1 cellular context compared by ENCODE assay signal in genomic region chr20:19780261-19780660, GRCh38.
TF ChIP-seq lines count a peak whose summit lies in the region.

No MANE protein-coding gene starts in this region.

TF ChIP-seq in GM12878, 131 proteins besides CTCF, POLR2A, EP300 and RAD21:
- TF ChIP-seq, protein P1, sequence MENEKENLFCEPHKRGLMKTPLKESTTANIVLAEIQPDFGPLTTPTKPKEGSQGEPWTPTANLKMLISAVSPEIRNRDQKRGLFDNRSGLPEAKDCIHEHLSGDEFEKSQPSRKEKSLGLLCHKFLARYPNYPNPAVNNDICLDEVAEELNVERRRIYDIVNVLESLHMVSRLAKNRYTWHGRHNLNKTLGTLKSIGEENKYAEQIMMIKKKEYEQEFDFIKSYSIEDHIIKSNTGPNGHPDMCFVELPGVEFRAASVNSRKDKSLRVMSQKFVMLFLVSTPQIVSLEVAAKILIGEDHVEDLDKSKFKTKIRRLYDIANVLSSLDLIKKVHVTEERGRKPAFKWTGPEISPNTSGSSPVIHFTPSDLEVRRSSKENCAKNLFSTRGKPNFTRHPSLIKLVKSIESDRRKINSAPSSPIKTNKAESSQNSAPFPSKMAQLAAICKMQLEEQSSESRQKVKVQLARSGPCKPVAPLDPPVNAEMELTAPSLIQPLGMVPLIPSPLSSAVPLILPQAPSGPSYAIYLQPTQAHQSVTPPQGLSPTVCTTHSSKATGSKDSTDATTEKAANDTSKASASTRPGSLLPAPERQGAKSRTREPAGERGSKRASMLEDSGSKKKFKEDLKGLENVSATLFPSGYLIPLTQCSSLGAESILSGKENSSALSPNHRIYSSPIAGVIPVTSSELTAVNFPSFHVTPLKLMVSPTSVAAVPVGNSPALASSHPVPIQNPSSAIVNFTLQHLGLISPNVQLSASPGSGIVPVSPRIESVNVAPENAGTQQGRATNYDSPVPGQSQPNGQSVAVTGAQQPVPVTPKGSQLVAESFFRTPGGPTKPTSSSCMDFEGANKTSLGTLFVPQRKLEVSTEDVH (IDR thresholded peaks at IDR 0.05; ENCODE audit: low read depth, partially characterized antibody), result no peak
- TF ChIP-seq, protein P2, sequence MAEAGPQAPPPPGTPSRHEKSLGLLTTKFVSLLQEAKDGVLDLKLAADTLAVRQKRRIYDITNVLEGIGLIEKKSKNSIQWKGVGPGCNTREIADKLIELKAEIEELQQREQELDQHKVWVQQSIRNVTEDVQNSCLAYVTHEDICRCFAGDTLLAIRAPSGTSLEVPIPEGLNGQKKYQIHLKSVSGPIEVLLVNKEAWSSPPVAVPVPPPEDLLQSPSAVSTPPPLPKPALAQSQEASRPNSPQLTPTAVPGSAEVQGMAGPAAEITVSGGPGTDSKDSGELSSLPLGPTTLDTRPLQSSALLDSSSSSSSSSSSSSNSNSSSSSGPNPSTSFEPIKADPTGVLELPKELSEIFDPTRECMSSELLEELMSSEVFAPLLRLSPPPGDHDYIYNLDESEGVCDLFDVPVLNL (IDR thresholded peaks at IDR 0.05; ENCODE audit: low read depth, low read length), result no peak
- TF ChIP-seq, protein P3, sequence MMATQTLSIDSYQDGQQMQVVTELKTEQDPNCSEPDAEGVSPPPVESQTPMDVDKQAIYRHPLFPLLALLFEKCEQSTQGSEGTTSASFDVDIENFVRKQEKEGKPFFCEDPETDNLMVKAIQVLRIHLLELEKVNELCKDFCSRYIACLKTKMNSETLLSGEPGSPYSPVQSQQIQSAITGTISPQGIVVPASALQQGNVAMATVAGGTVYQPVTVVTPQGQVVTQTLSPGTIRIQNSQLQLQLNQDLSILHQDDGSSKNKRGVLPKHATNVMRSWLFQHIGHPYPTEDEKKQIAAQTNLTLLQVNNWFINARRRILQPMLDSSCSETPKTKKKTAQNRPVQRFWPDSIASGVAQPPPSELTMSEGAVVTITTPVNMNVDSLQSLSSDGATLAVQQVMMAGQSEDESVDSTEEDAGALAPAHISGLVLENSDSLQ (IDR thresholded peaks at IDR 0.05), result no peak
- TF ChIP-seq, protein P4, sequence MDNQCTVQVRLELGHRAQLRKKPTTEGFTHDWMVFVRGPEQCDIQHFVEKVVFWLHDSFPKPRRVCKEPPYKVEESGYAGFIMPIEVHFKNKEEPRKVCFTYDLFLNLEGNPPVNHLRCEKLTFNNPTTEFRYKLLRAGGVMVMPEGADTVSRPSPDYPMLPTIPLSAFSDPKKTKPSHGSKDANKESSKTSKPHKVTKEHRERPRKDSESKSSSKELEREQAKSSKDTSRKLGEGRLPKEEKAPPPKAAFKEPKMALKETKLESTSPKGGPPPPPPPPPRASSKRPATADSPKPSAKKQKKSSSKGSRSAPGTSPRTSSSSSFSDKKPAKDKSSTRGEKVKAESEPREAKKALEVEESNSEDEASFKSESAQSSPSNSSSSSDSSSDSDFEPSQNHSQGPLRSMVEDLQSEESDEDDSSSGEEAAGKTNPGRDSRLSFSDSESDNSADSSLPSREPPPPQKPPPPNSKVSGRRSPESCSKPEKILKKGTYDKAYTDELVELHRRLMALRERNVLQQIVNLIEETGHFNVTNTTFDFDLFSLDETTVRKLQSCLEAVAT (IDR thresholded peaks at IDR 0.05), result no peak
- TF ChIP-seq CHD4 (IDR thresholded peaks at IDR 0.05) (no peak), NR2C2 (IDR thresholded peaks at IDR 0.05; ENCODE audit: borderline replicate concordance, control insufficient read depth, insufficient read length, low read depth) (no peak), STAT1 (conservative IDR thresholded peaks at IDR 0.05) (no peak), MEF2B (IDR thresholded peaks at IDR 0.05; ENCODE audit: partially characterized antibody, poor library complexity, severe bottlenecking) (no peak), EED (IDR thresholded peaks at IDR 0.05; ENCODE audit: low read depth) (no peak), JUND (IDR thresholded peaks at IDR 0.05; ENCODE audit: low read depth, low read length) (no peak), CBX5 (IDR thresholded peaks at IDR 0.05; ENCODE audit: low read depth) (no peak), FOXK2 (IDR thresholded peaks at IDR 0.05) (no peak), RCOR1 (conservative IDR thresholded peaks at IDR 0.05; ENCODE audit: low read depth, low read length) (no peak), MEF2A (IDR thresholded peaks at IDR 0.05; ENCODE audit: insufficient read depth, low read depth, low read length) (no peak)
